21 cellular contexts compared by ENCODE assay signal in the genomic region with DNA sequence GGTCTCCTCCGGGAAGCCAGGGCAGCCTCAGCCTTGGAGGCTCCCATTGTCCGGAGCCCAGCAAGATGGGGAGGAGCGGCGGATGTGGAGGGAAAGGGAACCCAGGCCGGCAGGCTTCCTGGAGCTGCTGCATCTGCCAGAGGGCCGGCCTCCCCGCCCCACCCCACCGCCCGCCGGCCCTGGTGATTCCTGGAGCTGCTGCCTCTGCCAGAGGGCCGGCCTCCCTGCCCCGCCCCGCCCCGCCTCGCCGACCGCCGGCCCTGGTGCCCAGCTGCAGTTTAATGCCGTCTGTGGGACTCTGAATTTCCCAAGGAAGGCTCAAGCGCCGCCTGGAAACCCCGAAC. TPM values are rescaled to one million over a fixed set of nuclear protein-coding genes. Genes with fewer than 3 reads are reported as not detected.
DNase-seq lines count a peak whose midpoint lies in the region; ATAC-seq, FAIRE-seq and TF ChIP-seq lines count a peak whose summit lies in the region.
"Had no signal": no experiment of that assay in that cellular context is flagged by ENCODE, and none has a peak within 500 bp of the region (broad histone marks: within the 10 kb centered on the region; RNA-seq: fewer than 3 reads in every experiment).

No MANE protein-coding gene starts in this region.

- no peak for TF ChIP-seq EP300 in upper lobe of left lung (IDR thresholded peaks at IDR 0.05)

- ATAC-seq in Right ventricle myocardium superior (ENCODE audit: poor library complexity) (peak; percentile 39), upper lobe of left lung (ENCODE audit: low FRiP score in 2 of 2) (peak; percentile 12 to 47), HG02759 (IDR thresholded peaks at IDR 0.05; ENCODE audit: unreplicated experiment) (no peak)

- no peak for TF ChIP-seq POLR2A in upper lobe of left lung (IDR thresholded peaks at IDR 0.05)
- no peak for TF ChIP-seq POLR2A in GM12891 (IDR thresholded peaks at IDR 0.05; ENCODE audit: low read depth, low read length)

- peak overlapping the region; percentile 83 to 85 for H3K27ac ChIP-seq in mucosa of rectum (ENCODE audit: low read depth in 2 of 2, low read length in 2 of 2)
- H3K27ac ChIP-seq in upper lobe of left lung: peak overlapping the region; percentile 81 to 92 (median 82)
- peak overlapping the region in 1 of 2 donors; percentile 61 for H3K27ac ChIP-seq in ascending aorta
- H3K27ac ChIP-seq: KMS-11 had no signal

- H3K4me3 ChIP-seq in mucosa of rectum (ENCODE audit: low read length in 2 of 2) (peak overlapping the region in 1 of 2 donors; percentile 50), upper lobe of left lung (peak overlapping the region in 1 of 4 donors; percentile 24), ascending aorta (no peak overlapping the region)
- H3K4me3 ChIP-seq: suprapubic skin had no signal

- no peak for FAIRE-seq in GM12891 (lab: Jason Lieb, UNC)
- FAIRE-seq: RCC 7860 had no signal

- peak; percentile 66 for DNase-seq in NCI-H510A treated with DMSO at 0.1 percent for 48 hours (lab: John Stamatoyannopoulos, UW)
- DNase-seq in Right ventricle myocardium superior: no peak
- DNase-seq in upper lobe of left lung: peak; percentile 39 to 88
- no peak for DNase-seq in GM12891 (ENCODE audit: insufficient read length, low spot score)
- DNase-seq in ascending aorta (ENCODE audit: low spot score in 2 of 2): no peak
- DNase-seq: activated CD4-positive, alpha-beta T cell treated with anti-CD3 and anti-CD28 coated beads, Interleukin-2, amount 50 U/mL, for 1 hour; activated naive CD4-positive, alpha-beta T cell; AML-193; aorta; foreskin melanocyte; mammary epithelial cell; NCI-H1105 treated with DMSO at 0.1 percent for 48 hours; NCI-H82; nephron progenitor cell; stimulated activated CD4-positive, alpha-beta T cell treated with anti-CD3 and anti-CD28 coated beads, Interleukin-4, amount 100 ng/mL, for 24 hours had no signal

- 75 to 87% methylated on average over 11 to 22 of the region's 22 CpGs for WGBS in upper lobe of left lung, 2 donors

- peak overlapping the region in 1 of 2 donors; percentile 64 for H3K9ac ChIP-seq in mucosa of rectum (ENCODE audit: low read depth in 1 of 2, low read length in 2 of 2)
- H3K9ac ChIP-seq: KMS-11 had no signal

- intact Hi-C loops in Right ventricle myocardium superior (cut with DNase I): no loop called here
- intact Hi-C loops in ascending aorta (cut with DNase I): no loop called here

- H3K36me3 ChIP-seq in mucosa of rectum (ENCODE audit: control insufficient read depth in 2 of 2, insufficient read depth in 2 of 2, low read length in 2 of 2): no peaks in the 10 kb centered on the region
- H3K36me3 ChIP-seq in upper lobe of left lung: peaks cover 0 to 14% (median 7%) of the 10 kb centered on the region in 4 donors
- H3K36me3 ChIP-seq in ascending aorta: peaks cover 0 to 20% of the 10 kb centered on the region in 2 donors

- peaks cover 9% of the 10 kb centered on the region in 2 donors for H3K4me1 ChIP-seq in mucosa of rectum (ENCODE audit: control insufficient read depth in 2 of 2, insufficient read depth in 2 of 2, low read length in 2 of 2)
- peaks cover 10 to 30% (median 24%) of the 10 kb centered on the region in 4 donors for H3K4me1 ChIP-seq in upper lobe of left lung
- H3K4me1 ChIP-seq in ascending aorta: no peaks in the 10 kb centered on the region

- TF ChIP-seq CTCF in upper lobe of left lung (IDR thresholded peaks at IDR 0.05) (no peak), ascending aorta (IDR thresholded peaks at IDR 0.05) (no peak)

- no peaks in the 10 kb centered on the region for H3K27me3 ChIP-seq in mucosa of rectum (ENCODE audit: control insufficient read depth in 2 of 2, insufficient read depth in 2 of 2, low read length in 2 of 2)
- no peaks in the 10 kb centered on the region for H3K27me3 ChIP-seq in upper lobe of left lung
- H3K27me3 ChIP-seq in ascending aorta: no peaks in the 10 kb centered on the region
- H3K27me3 ChIP-seq: suprapubic skin had no signal

- H3K9me3 ChIP-seq in mucosa of rectum (ENCODE audit: control insufficient read depth in 2 of 2, low read length in 2 of 2) (no peaks in the 10 kb centered on the region), upper lobe of left lung (no peaks in the 10 kb centered on the region), ascending aorta (no peaks in the 10 kb centered on the region)
- H3K9me3 ChIP-seq: suprapubic skin had no signal

TF ChIP-seq in GM12891, 5 proteins besides CTCF, POLR2A, EP300 and RAD21:
- TF ChIP-seq PAX5 (IDR thresholded peaks at IDR 0.05; ENCODE audit: insufficient read depth, low read length, severe bottlenecking) (no peak), POU2F2 (IDR thresholded peaks at IDR 0.05; ENCODE audit: low read depth, low read length) (no peak), SPI1 (IDR thresholded peaks at IDR 0.05; ENCODE audit: low read depth, low read length) (no peak)

RNA-seq across cellular contexts. Expression of gene EXD3, which starts 31.6 kb away (rescaled TPM):
- total RNA-seq in Right ventricle myocardium superior (6.9 TPM), upper lobe of left lung (100 to 1,000 TPM in 1 of 6 donors, 10 to 100 TPM in 5; 12.3 to 118 (median 24.8) TPM), ascending aorta (16.7 TPM)
- polyA plus RNA-seq in GM12891 (2012; ENCODE audit: low read depth, missing spikeins): 8.5 TPM

RNA-seq across cellular contexts. Expression of gene NOXA1, which starts 31.8 kb away (rescaled TPM):
- 1.7 TPM for total RNA-seq in Right ventricle myocardium superior
- total RNA-seq in upper lobe of left lung: 10 to 100 TPM in 3 of 6 donors, 1 to 10 TPM in 3; 3.3 to 34.6 (median 11.7) TPM
- polyA plus RNA-seq in GM12891 (2012; ENCODE audit: low read depth, missing spikeins): 0.89 TPM
- total RNA-seq in ascending aorta: 6.9 TPM
- total RNA-seq: H4 had no signal

RNA-seq across cellular contexts. Expression of gene ENTPD8, which starts 49.8 kb away (rescaled TPM):
- total RNA-seq in Right ventricle myocardium superior: not detected
- under 1 TPM in 2 of 6 donors, not detected in 4; 0.15 to 0.17 TPM for total RNA-seq in upper lobe of left lung
- not detected for polyA plus RNA-seq in GM12891 (2012; ENCODE audit: low read depth, missing spikeins)
- total RNA-seq in ascending aorta: not detected
- total RNA-seq: aorta, suprapubic skin had no signal

Comparison
In these comparisons a context has a peak if more than half of its experiments do, and no peak if none do; other contexts are left out.
1. DNase-seq: peak in NCI-H510A treated with DMSO at 0.1 percent for 48 hours (single experiment) and upper lobe of left lung (2 of 2); none in Right ventricle myocardium superior (single experiment), GM12891 (single experiment) and ascending aorta (0 of 2).